Comparison of ENCODE assay signal across 2 cellular contexts in genomic region chr10:62749104-62749683, GRCh38.
TF ChIP-seq lines count a peak whose summit lies in the region.

No MANE protein-coding gene starts in this region.

TF ChIP-seq in GM12891, 5 proteins besides CTCF, POLR2A, EP300 and RAD21:
- TF ChIP-seq TAF1 (IDR thresholded peaks at IDR 0.05; ENCODE audit: low read depth, low read length), result no peak
- no peak for TF ChIP-seq PAX5 (IDR thresholded peaks at IDR 0.05; ENCODE audit: insufficient read depth, low read length, severe bottlenecking)
- TF ChIP-seq POLR2AphosphoS5 (IDR thresholded peaks at IDR 0.05; ENCODE audit: low read depth, low read length), result no peak
- TF ChIP-seq SPI1 (IDR thresholded peaks at IDR 0.05; ENCODE audit: low read depth, low read length), result peak; percentile 53; the same call in 1 of the 2 replicates
- TF ChIP-seq POU2F2 (IDR thresholded peaks at IDR 0.05; ENCODE audit: low read depth, low read length), result no peak

TF ChIP-seq in GM12878, 131 proteins besides CTCF, POLR2A, EP300 and RAD21:
- TF ChIP-seq SPI1 (IDR thresholded peaks at IDR 0.05; ENCODE audit: borderline replicate concordance, insufficient read depth, low read depth, low read length) (0 out of 2 replicates have a peak, but pooled peaks have one; percentile 31), NFIC (IDR thresholded peaks at IDR 0.05; ENCODE audit: low read depth, low read length) (0 out of 2 replicates have a peak, but pooled peaks have one; percentile 22), ASH2L (IDR thresholded peaks at IDR 0.05; ENCODE audit: borderline replicate concordance, low read depth) (no peak), ZNF687 (IDR thresholded peaks at IDR 0.05) (0 out of 2 replicates have a peak, but pooled peaks have one; percentile 35), IKZF2 (IDR thresholded peaks at IDR 0.05) (peak in 1 of 2 experiments; percentile 26; a peak in 1 of 4 replicates), ZNF384 (IDR thresholded peaks at IDR 0.05; ENCODE audit: borderline replicate concordance, low read depth, low read length) (no peak), JUNB (IDR thresholded peaks at IDR 0.05) (0 out of 2 replicates have a peak, but pooled peaks have one; percentile 7), POLR2AphosphoS5 (IDR thresholded peaks at IDR 0.05; ENCODE audit: low read length) (no peak)
- TF ChIP-seq, protein P1, sequence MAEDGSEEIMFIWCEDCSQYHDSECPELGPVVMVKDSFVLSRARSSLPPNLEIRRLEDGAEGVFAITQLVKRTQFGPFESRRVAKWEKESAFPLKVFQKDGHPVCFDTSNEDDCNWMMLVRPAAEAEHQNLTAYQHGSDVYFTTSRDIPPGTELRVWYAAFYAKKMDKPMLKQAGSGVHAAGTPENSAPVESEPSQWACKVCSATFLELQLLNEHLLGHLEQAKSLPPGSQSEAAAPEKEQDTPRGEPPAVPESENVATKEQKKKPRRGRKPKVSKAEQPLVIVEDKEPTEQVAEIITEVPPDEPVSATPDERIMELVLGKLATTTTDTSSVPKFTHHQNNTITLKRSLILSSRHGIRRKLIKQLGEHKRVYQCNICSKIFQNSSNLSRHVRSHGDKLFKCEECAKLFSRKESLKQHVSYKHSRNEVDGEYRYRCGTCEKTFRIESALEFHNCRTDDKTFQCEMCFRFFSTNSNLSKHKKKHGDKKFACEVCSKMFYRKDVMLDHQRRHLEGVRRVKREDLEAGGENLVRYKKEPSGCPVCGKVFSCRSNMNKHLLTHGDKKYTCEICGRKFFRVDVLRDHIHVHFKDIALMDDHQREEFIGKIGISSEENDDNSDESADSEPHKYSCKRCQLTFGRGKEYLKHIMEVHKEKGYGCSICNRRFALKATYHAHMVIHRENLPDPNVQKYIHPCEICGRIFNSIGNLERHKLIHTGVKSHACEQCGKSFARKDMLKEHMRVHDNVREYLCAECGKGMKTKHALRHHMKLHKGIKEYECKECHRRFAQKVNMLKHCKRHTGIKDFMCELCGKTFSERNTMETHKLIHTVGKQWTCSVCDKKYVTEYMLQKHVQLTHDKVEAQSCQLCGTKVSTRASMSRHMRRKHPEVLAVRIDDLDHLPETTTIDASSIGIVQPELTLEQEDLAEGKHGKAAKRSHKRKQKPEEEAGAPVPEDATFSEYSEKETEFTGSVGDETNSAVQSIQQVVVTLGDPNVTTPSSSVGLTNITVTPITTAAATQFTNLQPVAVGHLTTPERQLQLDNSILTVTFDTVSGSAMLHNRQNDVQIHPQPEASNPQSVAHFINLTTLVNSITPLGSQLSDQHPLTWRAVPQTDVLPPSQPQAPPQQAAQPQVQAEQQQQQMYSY (CRISPR knock-in tag; IDR thresholded peaks at IDR 0.05), result no peak
